14 cellular contexts compared by ENCODE assay signal in the genomic region with DNA sequence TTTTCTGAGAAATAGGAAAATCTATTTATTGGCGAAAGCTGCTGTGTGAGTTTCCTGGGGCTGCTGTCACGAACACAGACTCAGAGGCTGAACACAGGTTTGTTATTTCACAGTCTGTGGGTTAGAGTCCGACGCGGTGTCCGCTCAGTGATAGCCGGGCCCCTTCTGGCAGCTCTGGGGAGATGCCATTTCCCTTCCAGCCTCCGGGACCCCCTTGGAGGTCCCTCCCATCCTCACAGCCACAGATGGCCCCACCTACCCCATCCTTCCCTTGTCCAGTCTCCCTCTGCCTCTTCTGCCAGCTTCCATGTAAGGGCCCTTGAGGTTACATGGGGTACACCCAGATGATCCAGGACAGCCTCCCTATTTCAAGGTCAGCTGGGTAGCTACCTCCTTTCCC.
DNase-seq lines count a peak whose midpoint lies in the region; ATAC-seq and TF ChIP-seq lines count a peak whose summit lies in the region.
"Had no signal": no experiment of that assay in that cellular context is flagged by ENCODE, and none has a peak within 500 bp of the region (broad histone marks: within the 10 kb centered on the region; RNA-seq: fewer than 3 reads in every experiment).

No MANE protein-coding gene starts in this region.

- no peak overlapping the region for H2BK20ac ChIP-seq in IMR-90 (ENCODE audit: low read depth, low read length)

- H2BK15ac ChIP-seq in IMR-90 (ENCODE audit: low read depth, low read length), result no peak overlapping the region

- H3K18ac ChIP-seq in IMR-90 (ENCODE audit: low read depth, low read length), result no peak overlapping the region

- ATAC-seq in DND-41 (ENCODE audit: insufficient read depth, low read depth) (no peak), IMR-90 (ENCODE audit: low read depth) (no peak), GM19395 (IDR thresholded peaks at IDR 0.05; ENCODE audit: unreplicated experiment) (no peak)

- H3K23ac ChIP-seq in IMR-90 (ENCODE audit: low read depth, low read length), result no peak overlapping the region

- no peaks in the 10 kb centered on the region for H3K79me2 ChIP-seq in DND-41 (ENCODE audit: insufficient read depth, low read length)

- no TSS peak for BruUV-seq in IMR-90 (replicated peaks; lab: Mats Ljungman, UMichigan)

- no peak overlapping the region for H4K8ac ChIP-seq in IMR-90 (ENCODE audit: low read depth in 2 of 2, low read length in 2 of 2)

- H3K4me2 ChIP-seq in DND-41 (ENCODE audit: insufficient read depth, low read length) (no peak overlapping the region; the same call in 1 of the 2 replicates), IMR-90 (ENCODE audit: low read depth, low read length) (no peak overlapping the region)

- no peak overlapping the region for H3K4ac ChIP-seq in IMR-90 (ENCODE audit: low read depth, low read length)

- TF ChIP-seq EP300 in esophagus muscularis mucosa (IDR thresholded peaks at IDR 0.05) (no peak), stomach (IDR thresholded peaks at IDR 0.05) (no peak), transverse colon (IDR thresholded peaks at IDR 0.05; ENCODE audit: low read depth) (no peak)

- intact Hi-C loops in IMR-90 (cut with micrococcal nuclease), result no loop called here
- intact Hi-C loops in esophagus muscularis mucosa (cut with DNase I), result no loop called here
- intact Hi-C loops in stomach (cut with DNase I; ENCODE audit: low total_unique reads), result no loop called here
- intact Hi-C loops in transverse colon (cut with DNase I; ENCODE audit: low total_unique reads), result no loop called here

- H2AK9ac ChIP-seq in IMR-90 (replicated peaks; ENCODE audit: low read depth, low read length, poor library complexity), result no peak overlapping the region

- H3K9me3 ChIP-seq in DND-41 (ENCODE audit: insufficient read depth, low read length, severe bottlenecking) (no peaks in the 10 kb centered on the region), IMR-90 (ENCODE audit: control insufficient read depth, insufficient read depth, low read length) (no peaks in the 10 kb centered on the region; the same call in 1 of the 2 replicates), esophagus muscularis mucosa (no peaks in the 10 kb centered on the region), stomach (no peaks in the 10 kb centered on the region), transverse colon (no peaks in the 10 kb centered on the region)
- H3K9me3 ChIP-seq: BE2C, HAP-1 had no signal

- POLR2A ChIA-PET in IMR-90 (lab: Charles Lee; ENCODE audit: unreplicated experiment), result no interaction called here

- WGBS in IMR-90 (ENCODE audit: extremely low coverage in 2 of 2, insufficient read length in 1 of 2), 2 experiments, result 40% methylated on average over 1 of the region's 8 CpGs; no CpG with 5 or more reads in 1 of the 2 experiments
- 60% methylated on average over 8 of the region's 8 CpGs for WGBS in esophagus muscularis mucosa
- WGBS in stomach, 5 donors, result 69 to 77% (median 76%) methylated on average over 8 of the region's 8 CpGs
- WGBS in transverse colon (ENCODE audit: low coverage in 1 of 2), 2 donors, result 40 to 77% methylated on average over 1 to 8 of the region's 8 CpGs

- H3K4me3 ChIP-seq in DND-41 (ENCODE audit: low read depth in 1 of 2, low read length in 2 of 2), result no peak overlapping the region
- H3K4me3 ChIP-seq in IMR-90 (ENCODE audit: insufficient read depth, low read depth, low read length), result no peak overlapping the region
- no peak overlapping the region for H3K4me3 ChIP-seq in esophagus muscularis mucosa
- no peak overlapping the region for H3K4me3 ChIP-seq in stomach
- H3K4me3 ChIP-seq in transverse colon, result no peak overlapping the region
- H3K4me3 ChIP-seq: HAP-1 had no signal

- in situ Hi-C loops in IMR-90 (cut with MboI; ENCODE audit: low sequenced_read_pairs), result no loop called here
- in situ Hi-C loops in transverse colon (cut with MboI; ENCODE audit: low pct_ligation_motif_present in 1 of 4, low pct_unique_long_range_greater_than_20kb in 1 of 4, low sequenced_read_pairs in 3 of 4), result no loop called here

- H4K91ac ChIP-seq in IMR-90 (ENCODE audit: insufficient read depth, low read depth, low read length), result no peak overlapping the region

- DNase-seq in DND-41 (no peak), IMR-90 (no peak), esophagus muscularis mucosa (ENCODE audit: extremely low spot score) (peak; percentile 80), stomach (peak; percentile 18), transverse colon (no peak), kidney tubule cell (ENCODE audit: low spot score) (no peak)
- DNase-seq: BE2C; CD8-positive, alpha-beta memory T cell; Karpas-422; NCI-H187 treated with DMSO at 0.1 percent for 48 hours; NCI-H510A; SHP77 had no signal

- no peaks in the 10 kb centered on the region for H3K79me1 ChIP-seq in IMR-90 (ENCODE audit: low read depth in 1 of 2, low read length in 2 of 2)

- H4K5ac ChIP-seq in IMR-90 (ENCODE audit: low read depth, low read length), result no peak overlapping the region

- TF ChIP-seq POLR2A in IMR-90 (IDR thresholded peaks at IDR 0.05; ENCODE audit: low read depth, low read length) (peak; percentile 31; the same call in 1 of the 2 replicates), esophagus muscularis mucosa (IDR thresholded peaks at IDR 0.05; ENCODE audit: low read depth) (no peak), stomach (IDR thresholded peaks at IDR 0.05) (no peak), transverse colon (IDR thresholded peaks at IDR 0.05) (no peak)

- no peaks in the 10 kb centered on the region for H3K9me1 ChIP-seq in IMR-90 (ENCODE audit: insufficient read depth, low read length)

- H2AK5ac ChIP-seq in IMR-90 (ENCODE audit: low read depth, low read length), result no peak overlapping the region

- no peak overlapping the region for H3K14ac ChIP-seq in IMR-90 (replicated peaks; ENCODE audit: low read depth, low read length)

- CTCF ChIA-PET in IMR-90 (lab: Yijun Ruan, JAX), result no interaction called here

- no peak for TF ChIP-seq RAD21 in IMR-90 (IDR thresholded peaks at IDR 0.05; ENCODE audit: low read length)

- H2AFZ ChIP-seq in DND-41 (ENCODE audit: low read depth, low read length), result no peak overlapping the region
- H2AFZ ChIP-seq in IMR-90 (replicated peaks; ENCODE audit: low read length, poor library complexity), result no peak overlapping the region

- H4K20me1 ChIP-seq in DND-41 (ENCODE audit: insufficient read depth, low read length), result no peaks in the 10 kb centered on the region
- H4K20me1 ChIP-seq in IMR-90 (ENCODE audit: insufficient read depth, low read length), result no peaks in the 10 kb centered on the region

- H2BK5ac ChIP-seq in IMR-90 (ENCODE audit: low read depth, low read length, poor library complexity, severe bottlenecking), result no peak overlapping the region

- H3K9ac ChIP-seq in DND-41 (ENCODE audit: low read depth, low read length) (no peak overlapping the region), IMR-90 (ENCODE audit: low read depth, low read length) (no peak overlapping the region)

- H3K27me3 ChIP-seq in DND-41 (ENCODE audit: insufficient read depth, low read length, poor library complexity), result no peaks in the 10 kb centered on the region
- H3K27me3 ChIP-seq in IMR-90 (ENCODE audit: control insufficient read depth, insufficient read depth, low read length), result peaks cover 5% of the 10 kb centered on the region; the same call in 1 of the 2 replicates
- H3K27me3 ChIP-seq in esophagus muscularis mucosa, result peaks cover 0 to 20% (median 0%) of the 10 kb centered on the region in 4 donors
- peaks cover 0 to 25% (median 0%) of the 10 kb centered on the region in 3 donors for H3K27me3 ChIP-seq in stomach
- no peaks in the 10 kb centered on the region for H3K27me3 ChIP-seq in transverse colon
- H3K27me3 ChIP-seq: BE2C had no signal

- H3K4me1 ChIP-seq in DND-41 (ENCODE audit: insufficient read depth, low read length) (peaks cover 48% of the 10 kb centered on the region), IMR-90 (ENCODE audit: control insufficient read depth, insufficient read depth, low read length) (no peaks in the 10 kb centered on the region), esophagus muscularis mucosa (no peaks in the 10 kb centered on the region), stomach (peaks cover 0 to 3% (median 0%) of the 10 kb centered on the region in 4 donors), transverse colon (no peaks in the 10 kb centered on the region)
- H3K4me1 ChIP-seq: HAP-1 had no signal

- peak overlapping the region; percentile 81 for H3K27ac ChIP-seq in DND-41 (ENCODE audit: low read length)
- no peak overlapping the region for H3K27ac ChIP-seq in IMR-90 (ENCODE audit: insufficient read depth, low read length)
- no peak overlapping the region for H3K27ac ChIP-seq in esophagus muscularis mucosa (replicated peaks in 1 of 4)
- no peak overlapping the region for H3K27ac ChIP-seq in stomach
- H3K27ac ChIP-seq in transverse colon, result no peak overlapping the region

- H3K36me3 ChIP-seq in DND-41 (ENCODE audit: insufficient read depth, low read length), result no peaks in the 10 kb centered on the region
- no peaks in the 10 kb centered on the region for H3K36me3 ChIP-seq in IMR-90 (ENCODE audit: control insufficient read depth, insufficient read depth, low read length)
- no peaks in the 10 kb centered on the region for H3K36me3 ChIP-seq in esophagus muscularis mucosa
- no peaks in the 10 kb centered on the region for H3K36me3 ChIP-seq in stomach
- H3K36me3 ChIP-seq in transverse colon, result no peaks in the 10 kb centered on the region
- H3K36me3 ChIP-seq: BE2C, HAP-1 had no signal

- no peak overlapping the region for H2BK120ac ChIP-seq in IMR-90 (ENCODE audit: low read depth, low read length)

- no peak overlapping the region for H3K56ac ChIP-seq in IMR-90 (ENCODE audit: extremely low read depth, insufficient read depth, low read length)

- TF ChIP-seq CTCF in DND-41 (IDR thresholded peaks at IDR 0.05; ENCODE audit: borderline replicate concordance, extremely low read depth, low read length, poor library complexity, severe bottlenecking) (no peak), IMR-90 (conservative IDR thresholded peaks at IDR 0.05; ENCODE audit: low read depth, low read length) (no peak), esophagus muscularis mucosa (IDR thresholded peaks at IDR 0.05) (no peak), stomach (IDR thresholded peaks at IDR 0.05) (no peak), transverse colon (IDR thresholded peaks at IDR 0.05) (no peak)

- dilution Hi-C loops in IMR-90 (cut with HindIII; ENCODE audit: low sequenced_read_pairs, unreplicated experiment), result no loop called here

TF ChIP-seq in IMR-90, 13 proteins besides CTCF, POLR2A, EP300 and RAD21 (continues in another document):
- no peak for TF ChIP-seq SMC3 (IDR thresholded peaks at IDR 0.05; ENCODE audit: low read depth, low read length)
- no peak for TF ChIP-seq RCOR1 (IDR thresholded peaks at IDR 0.05; ENCODE audit: insufficient replicate concordance, low read length)
- no peak for TF ChIP-seq BHLHE40 (IDR thresholded peaks at IDR 0.05; ENCODE audit: low read depth, low read length)
- TF ChIP-seq CEBPB (IDR thresholded peaks at IDR 0.05; ENCODE audit: low read depth, low read length), result no peak
- TF ChIP-seq, protein P1, sequence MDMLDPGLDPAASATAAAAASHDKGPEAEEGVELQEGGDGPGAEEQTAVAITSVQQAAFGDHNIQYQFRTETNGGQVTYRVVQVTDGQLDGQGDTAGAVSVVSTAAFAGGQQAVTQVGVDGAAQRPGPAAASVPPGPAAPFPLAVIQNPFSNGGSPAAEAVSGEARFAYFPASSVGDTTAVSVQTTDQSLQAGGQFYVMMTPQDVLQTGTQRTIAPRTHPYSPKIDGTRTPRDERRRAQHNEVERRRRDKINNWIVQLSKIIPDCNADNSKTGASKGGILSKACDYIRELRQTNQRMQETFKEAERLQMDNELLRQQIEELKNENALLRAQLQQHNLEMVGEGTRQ (IDR thresholded peaks at IDR 0.05; ENCODE audit: low read depth, low read length), result no peak

Comparison
In these comparisons a context has a peak if more than half of its experiments do, and no peak if none do; other contexts are left out.
1. DNase-seq: peak in esophagus muscularis mucosa (single experiment) and stomach (single experiment); none in DND-41 (single experiment), IMR-90 (single experiment), transverse colon (single experiment) and kidney tubule cell (single experiment).